In genomic region chr12:56274299-56274698, GRCh38 we compare ENCODE assay signal across 31 cellular contexts. TPM values are rescaled to one million over a fixed set of nuclear protein-coding genes. Genes with fewer than 3 reads are reported as not detected.
"Had no signal": no experiment of that assay in that cellular context is flagged by ENCODE, and none has a peak within 500 bp of the region (broad histone marks: within the 10 kb centered on the region; RNA-seq: fewer than 3 reads in every experiment).

No MANE protein-coding gene starts in this region.

- H3K9me3 Mint-ChIP-seq: activated CD4-positive, alpha-beta memory T cell treated with anti-CD3 and anti-CD28 coated beads for 36 hours; activated CD4-positive, alpha-beta T cell treated with anti-CD3 and anti-CD28 coated beads, Interleukin-2, amount 10 ng/mL, durations not matched to agents 24 days and 14 days; activated T-helper 17 cell treated with anti-CD3 and anti-CD28 coated beads, Interleukin-2, amount 50 U/mL, for 72 hours; central memory CD8-positive, alpha-beta T cell; dendritic cell treated with granulocyte-macrophage colony-stimulating factor and Interleukin-4, amounts not matched to agents 40 ng/mL and 50 ng/mL, for 4 days had no signal

- H3K27me3 Mint-ChIP-seq: activated CD4-positive, alpha-beta memory T cell treated with anti-CD3 and anti-CD28 coated beads for 36 hours; activated CD4-positive, alpha-beta T cell treated with anti-CD3 and anti-CD28 coated beads for 36 hours; activated CD4-positive, alpha-beta T cell treated with anti-CD3 and anti-CD28 coated beads, Interleukin-2, amount 10 ng/mL, durations not matched to agents 24 days and 14 days; activated CD8-positive, alpha-beta memory T cell treated with anti-CD3 and anti-CD28 coated beads, Interleukin-2, amount 10 ng/mL, durations not matched to agents 7 days and 5 days; activated naive CD8-positive, alpha-beta T cell; activated T-helper 17 cell treated with anti-CD3 and anti-CD28 coated beads, Interleukin-2, amount 50 U/mL, for 72 hours; central memory CD8-positive, alpha-beta T cell; dendritic cell treated with granulocyte-macrophage colony-stimulating factor and Interleukin-4, amounts not matched to agents 40 ng/mL and 50 ng/mL, for 4 days had no signal

- H3K27ac Mint-ChIP-seq: activated CD4-positive, alpha-beta memory T cell treated with anti-CD3 and anti-CD28 coated beads for 36 hours; activated CD4-positive, alpha-beta T cell treated with anti-CD3 and anti-CD28 coated beads for 36 hours; activated CD8-positive, alpha-beta memory T cell treated with anti-CD3 and anti-CD28 coated beads, Interleukin-2, amount 10 ng/mL, durations not matched to agents 7 days and 5 days; activated CD8-positive, alpha-beta T cell treated with anti-CD3 and anti-CD28 coated beads, Interleukin-2, amount 10 ng/mL, durations not matched to agents 7 days and 5 days; activated naive CD8-positive, alpha-beta T cell; activated T-helper 17 cell treated with anti-CD3 and anti-CD28 coated beads, Interleukin-2, amount 50 U/mL, for 72 hours; dendritic cell treated with granulocyte-macrophage colony-stimulating factor and Interleukin-4, amounts not matched to agents 40 ng/mL and 50 ng/mL, for 4 days had no signal

- H3K4me1 Mint-ChIP-seq: activated CD4-positive, alpha-beta T cell treated with anti-CD3 and anti-CD28 coated beads for 36 hours; activated CD4-positive, alpha-beta T cell treated with anti-CD3 and anti-CD28 coated beads, Interleukin-2, amount 10 ng/mL, durations not matched to agents 24 days and 14 days; activated CD8-positive, alpha-beta memory T cell treated with anti-CD3 and anti-CD28 coated beads, Interleukin-2, amount 10 ng/mL, durations not matched to agents 7 days and 5 days; central memory CD8-positive, alpha-beta T cell had no signal

- DNase-seq: activated CD4-positive, alpha-beta memory T cell treated with anti-CD3 and anti-CD28 coated beads for 36 hours; activated CD4-positive, alpha-beta T cell treated with anti-CD3 and anti-CD28 coated beads for 36 hours; activated CD4-positive, alpha-beta T cell treated with anti-CD3 and anti-CD28 coated beads, Interleukin-2, amount 10 ng/mL, durations not matched to agents 24 days and 14 days; activated CD4-positive, CD25-positive, alpha-beta regulatory T cell; activated CD4-positive, CD25-positive, alpha-beta regulatory T cell treated with anti-CD3 and anti-CD28 coated beads, Interleukin-2, amount 50 U/mL, for 72 hours; activated CD8-positive, alpha-beta memory T cell treated with anti-CD3 and anti-CD28 coated beads, Interleukin-2, amount 10 ng/mL, durations not matched to agents 7 days and 5 days; activated CD8-positive, alpha-beta memory T cell treated with anti-CD3 and anti-CD28 coated beads, Interleukin-2, amount 50 U/mL, for 4 hours; activated CD8-positive, alpha-beta T cell treated with anti-CD3 and anti-CD28 coated beads, Interleukin-2, amount 10 ng/mL, durations not matched to agents 7 days and 5 days; activated effector memory CD4-positive, alpha-beta T cell treated with Interleukin-2 at 50 U/mL for 16 hours; activated gamma-delta T cell treated with Interleukin-2 at 50 U/mL for 16 hours; activated naive CD4-positive, alpha-beta T cell treated with anti-CD3 and anti-CD28 coated beads, Interleukin-2, amount 50 U/mL, for 16 hours; activated naive CD4-positive, alpha-beta T cell treated with Interleukin-2 at 50 U/mL for 16 hours; activated T-cell treated with anti-CD3 and anti-CD28 coated beads, Interleukin-2, amount 50 U/mL, for 1 hour; amniotic stem cell; anterior cingulate cortex; brain microvascular endothelial cell; dorsolateral prefrontal cortex; effector memory CD4-positive, alpha-beta T cell; esophagus squamous epithelium; foreskin melanocyte; head of caudate nucleus; T-helper 2 cell had no signal

- ATAC-seq: activated CD4-positive, alpha-beta T cell treated with anti-CD3 and anti-CD28 coated beads for 36 hours; activated CD8-positive, alpha-beta memory T cell treated with anti-CD3 and anti-CD28 coated beads, Interleukin-2, amount 10 ng/mL, durations not matched to agents 7 days and 5 days; activated CD8-positive, alpha-beta T cell treated with anti-CD3 and anti-CD28 coated beads, Interleukin-2, amount 10 ng/mL, durations not matched to agents 7 days and 5 days; activated T-helper 17 cell treated with anti-CD3 and anti-CD28 coated beads, Interleukin-2, amount 50 U/mL, for 72 hours; gastroesophageal sphincter had no signal

- H3K4me3 Mint-ChIP-seq: activated CD4-positive, alpha-beta memory T cell treated with anti-CD3 and anti-CD28 coated beads for 36 hours; activated CD4-positive, alpha-beta T cell treated with anti-CD3 and anti-CD28 coated beads for 36 hours; activated CD4-positive, alpha-beta T cell treated with anti-CD3 and anti-CD28 coated beads, Interleukin-2, amount 10 ng/mL, durations not matched to agents 24 days and 14 days; activated CD8-positive, alpha-beta memory T cell treated with anti-CD3 and anti-CD28 coated beads, Interleukin-2, amount 10 ng/mL, durations not matched to agents 7 days and 5 days; activated CD8-positive, alpha-beta T cell treated with anti-CD3 and anti-CD28 coated beads, Interleukin-2, amount 10 ng/mL, durations not matched to agents 7 days and 5 days; activated naive CD8-positive, alpha-beta T cell; activated T-helper 17 cell treated with anti-CD3 and anti-CD28 coated beads, Interleukin-2, amount 50 U/mL, for 72 hours; central memory CD8-positive, alpha-beta T cell; dendritic cell treated with granulocyte-macrophage colony-stimulating factor and Interleukin-4, amounts not matched to agents 40 ng/mL and 50 ng/mL, for 4 days had no signal

RNA-seq across cellular contexts. Expression of gene SLC39A5, which starts 44.4 kb away (rescaled TPM):
- total RNA-seq: cardiac septum, fibroblast of lung, fibroblast of villous mesenchyme, glomerular endothelial cell had no signal
